Comparison of ENCODE assay signal across 19 cellular contexts in the genomic region with DNA sequence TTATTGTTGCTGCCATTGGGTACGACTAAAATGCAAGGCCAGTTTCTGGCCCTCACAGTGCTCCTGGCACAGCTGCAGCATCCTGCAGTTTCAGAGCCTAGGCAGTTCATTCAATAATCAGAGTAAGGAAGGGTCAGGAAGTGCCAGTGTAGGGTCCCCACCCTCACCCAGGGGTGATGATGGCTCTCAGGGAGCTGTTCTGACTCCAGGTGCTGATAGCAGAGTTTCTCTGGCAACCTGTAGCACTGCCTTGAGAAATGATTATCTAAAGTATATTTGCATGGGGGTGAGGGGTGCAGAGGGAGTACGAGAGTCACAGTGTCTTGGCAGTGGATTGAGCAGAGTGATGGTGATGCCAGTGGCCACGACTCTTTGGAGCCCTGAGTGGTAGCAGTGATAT. TPM values are rescaled to one million over a fixed set of nuclear protein-coding genes. Genes with fewer than 3 reads are reported as not detected.
DNase-seq lines count a peak whose midpoint lies in the region; ATAC-seq and TF ChIP-seq lines count a peak whose summit lies in the region.
"Had no signal": no experiment of that assay in that cellular context is flagged by ENCODE, and none has a peak within 500 bp of the region (broad histone marks: within the 10 kb centered on the region; RNA-seq: fewer than 3 reads in every experiment).

No MANE protein-coding gene starts in this region.

- no peak for TF ChIP-seq POLR2A in esophagus muscularis mucosa (IDR thresholded peaks at IDR 0.05; ENCODE audit: low read depth)

- H3K27me3 ChIP-seq in right atrium auricular region (no peaks in the 10 kb centered on the region), esophagus muscularis mucosa (peaks cover 0 to 38% (median 2%) of the 10 kb centered on the region in 4 donors), subcutaneous abdominal adipose tissue (ENCODE audit: control insufficient read depth in 5 of 5, insufficient read depth in 4 of 5, low read length in 5 of 5) (no peaks in the 10 kb centered on the region), colonic mucosa (no peaks in the 10 kb centered on the region)
- H3K27me3 ChIP-seq: BLaER1 treated with 17β-estradiol and CSF1 and Interleukin-3, amounts not matched to agents 10 nM and 100 nM had no signal

- H3K4me3 ChIP-seq in right atrium auricular region (no peak overlapping the region), esophagus muscularis mucosa (no peak overlapping the region), subcutaneous abdominal adipose tissue (ENCODE audit: low read depth in 1 of 5, low read length in 5 of 5) (no peak overlapping the region), colonic mucosa (no peak overlapping the region)
- H3K4me3 ChIP-seq: BLaER1 treated with 17β-estradiol and CSF1 and Interleukin-3, amounts not matched to agents 10 nM and 100 nM had no signal

- H3K9me3 ChIP-seq in right atrium auricular region: no peaks in the 10 kb centered on the region
- H3K9me3 ChIP-seq in esophagus muscularis mucosa: no peaks in the 10 kb centered on the region
- no peaks in the 10 kb centered on the region for H3K9me3 ChIP-seq in subcutaneous abdominal adipose tissue (ENCODE audit: control insufficient read depth in 5 of 5, low read length in 5 of 5)
- no peaks in the 10 kb centered on the region for H3K9me3 ChIP-seq in colonic mucosa
- H3K9me3 ChIP-seq: BLaER1 treated with 17β-estradiol and CSF1 and Interleukin-3, amounts not matched to agents 10 nM and 100 nM had no signal

- no peak for ATAC-seq in left cardiac atrium
- no peak for ATAC-seq in GM18907 (IDR thresholded peaks at IDR 0.05; ENCODE audit: unreplicated experiment)
- ATAC-seq in HG02970 (IDR thresholded peaks at IDR 0.05; ENCODE audit: low FRiP score, unreplicated experiment): no peak
- no peak for ATAC-seq in GM19035 (IDR thresholded peaks at IDR 0.05; ENCODE audit: unreplicated experiment)

- H3K36me3 ChIP-seq in right atrium auricular region: no peaks in the 10 kb centered on the region
- H3K36me3 ChIP-seq in esophagus muscularis mucosa: no peaks in the 10 kb centered on the region
- no peaks in the 10 kb centered on the region for H3K36me3 ChIP-seq in subcutaneous abdominal adipose tissue (ENCODE audit: control insufficient read depth in 5 of 5, insufficient read depth in 5 of 5, low read length in 5 of 5)
- no peaks in the 10 kb centered on the region for H3K36me3 ChIP-seq in colonic mucosa
- H3K36me3 ChIP-seq: BLaER1 treated with 17β-estradiol and CSF1 and Interleukin-3, amounts not matched to agents 10 nM and 100 nM had no signal

- intact Hi-C loops in left cardiac atrium (cut with DNase I) (no loop called here), esophagus muscularis mucosa (cut with DNase I) (no loop called here), colonic mucosa (cut with DNase I) (no loop called here)

- WGBS in esophagus muscularis mucosa: 90% methylated on average over 3 of the region's 3 CpGs

- H3K27ac ChIP-seq in right atrium auricular region (peak overlapping the region; percentile 55 to 70), esophagus muscularis mucosa (replicated peaks in 1 of 4) (peak overlapping the region; percentile 56 to 72 (median 67)), subcutaneous abdominal adipose tissue (ENCODE audit: low read depth, low read length) (peak overlapping the region; percentile 75), colonic mucosa (no peak overlapping the region)
- H3K27ac ChIP-seq: BLaER1 treated with 17β-estradiol and CSF1 and Interleukin-3, amounts not matched to agents 10 nM and 100 nM had no signal

- H3K9ac ChIP-seq in subcutaneous abdominal adipose tissue (ENCODE audit: low read length in 5 of 5): no peak overlapping the region
- no peak overlapping the region for H3K9ac ChIP-seq in colonic mucosa (ENCODE audit: low read depth in 2 of 2, low read length in 2 of 2)
- H3K9ac ChIP-seq: BLaER1 treated with 17β-estradiol and CSF1 and Interleukin-3, amounts not matched to agents 10 nM and 100 nM had no signal

- peaks cover 0 to 7% of the 10 kb centered on the region in 2 donors for H3K4me1 ChIP-seq in right atrium auricular region
- peaks cover 4 to 30% (median 16%) of the 10 kb centered on the region in 4 donors for H3K4me1 ChIP-seq in esophagus muscularis mucosa
- peaks cover 12 to 54% (median 52%) of the 10 kb centered on the region in 5 donors for H3K4me1 ChIP-seq in subcutaneous abdominal adipose tissue (ENCODE audit: control insufficient read depth in 5 of 5, insufficient read depth in 5 of 5, low read length in 5 of 5)
- H3K4me1 ChIP-seq in colonic mucosa: no peaks in the 10 kb centered on the region

- TF ChIP-seq EP300 in esophagus muscularis mucosa (IDR thresholded peaks at IDR 0.05): no peak

- DNase-seq in right atrium auricular region (ENCODE audit: low spot score): no peak
- DNase-seq in left cardiac atrium: no peak
- DNase-seq in esophagus muscularis mucosa (ENCODE audit: extremely low spot score): no peak
- DNase-seq in colonic mucosa: no peak
- DNase-seq: CD8-positive, alpha-beta memory T cell; GDM1; NCI-H1105 treated with DMSO at 0.1 percent for 48 hours; NCI-H1694 treated with DMSO at 0.1 percent for 48 hours; NCI-H2107; NCI-H2227 treated with DMSO at 0.1 percent for 48 hours; NCI-H524 treated with DMSO at 0.1 percent for 48 hours; SHP77 treated with DMSO at 0.1 percent for 48 hours had no signal

- TF ChIP-seq CTCF in right atrium auricular region (IDR thresholded peaks at IDR 0.05) (no peak), esophagus muscularis mucosa (IDR thresholded peaks at IDR 0.05) (no peak), colonic mucosa (IDR thresholded peaks at IDR 0.05) (no peak)

RNA-seq across cellular contexts. Expression of a gene that starts 15.5 kb away (rescaled TPM):
- total RNA-seq in right atrium auricular region (10 to 100 TPM in 1 of 2 donors, 1 to 10 TPM in 1; 3.9 to 12.1 TPM), left cardiac atrium (10 to 100 TPM in 1 of 2 donors, 1 to 10 TPM in 1; 4.7 to 10.1 TPM), esophagus muscularis mucosa (10 to 100 TPM; 13.5 to 34.9 (median 19.8) TPM), colonic mucosa (1 to 10 TPM; 3.4 to 3.7 TPM)
- total RNA-seq: A172, LHCN-M2 had no signal

RNA-seq across cellular contexts. Expression of a gene that starts 47.1 kb away (rescaled TPM):
- total RNA-seq in right atrium auricular region: 1 to 10 TPM in 1 of 2 donors, not detected in 1; 6.2 TPM
- under 1 TPM; 0.41 to 0.52 TPM for total RNA-seq in left cardiac atrium
- total RNA-seq in esophagus muscularis mucosa: under 1 TPM in 2 of 4 donors, not detected in 2; 0.66 to 0.71 TPM
- under 1 TPM in 1 of 2 donors, not detected in 1; 0.21 TPM for total RNA-seq in colonic mucosa
- total RNA-seq: A172; CD8-positive, alpha-beta memory T cell had no signal
